Comparison of ENCODE assay signal across 26 cellular contexts in the genomic region with DNA sequence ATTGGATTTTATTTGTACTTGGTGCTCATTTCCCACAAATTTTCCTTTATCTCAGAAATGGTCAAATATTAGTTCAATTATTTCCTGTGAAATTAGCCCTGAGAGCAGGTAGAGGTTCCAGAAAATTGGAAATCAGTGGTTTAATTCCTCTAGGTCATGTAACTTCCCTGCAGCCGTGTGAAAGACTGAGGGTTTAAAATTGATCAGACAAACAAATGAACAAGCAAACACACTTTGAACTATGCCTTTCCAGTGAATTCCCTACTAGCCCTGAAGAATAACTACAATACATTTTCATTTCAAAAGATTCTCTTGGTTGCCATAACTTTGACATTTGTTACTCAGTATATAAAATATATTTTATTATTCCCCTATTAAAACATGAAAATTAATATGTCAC.
"Had no signal": no experiment of that assay in that cellular context is flagged by ENCODE, and none has a peak within 500 bp of the region (broad histone marks: within the 10 kb centered on the region; RNA-seq: fewer than 3 reads in every experiment).

No MANE protein-coding gene starts in this region.

- H3K9me3 Mint-ChIP-seq: dendritic cell treated with granulocyte-macrophage colony-stimulating factor and Interleukin-4, amounts not matched to agents 40 ng/mL and 50 ng/mL, for 4 days; effector memory CD8-positive, alpha-beta T cell had no signal

- H3K27ac ChIP-seq: brain microvascular endothelial cell, coronary artery, esophagus muscularis mucosa, gastroesophageal sphincter had no signal

- H3K4me1 ChIP-seq: esophagus muscularis mucosa, gastroesophageal sphincter had no signal

- ATAC-seq: activated CD4-positive, alpha-beta T cell treated with anti-CD3 and anti-CD28 coated beads for 36 hours; activated naive CD4-positive, alpha-beta T cell treated with anti-CD3 and anti-CD28 coated beads, Interleukin-2, amount 50 U/mL, for 72 hours; activated T-cell treated with anti-CD3 and anti-CD28 coated beads, Interleukin-2, amount 50 U/mL, for 72 hours; effector memory CD8-positive, alpha-beta T cell; gastroesophageal sphincter had no signal

- H3K4me3 Mint-ChIP-seq: activated CD4-positive, alpha-beta memory T cell treated with anti-CD3 and anti-CD28 coated beads, Interleukin-2, amount 10 ng/mL, durations not matched to agents 7 days and 5 days; activated CD4-positive, alpha-beta T cell treated with anti-CD3 and anti-CD28 coated beads for 36 hours; activated CD4-positive, alpha-beta T cell treated with anti-CD3 and anti-CD28 coated beads, Interleukin-2, amount 10 ng/mL, durations not matched to agents 7 days and 5 days; activated naive CD4-positive, alpha-beta T cell treated with anti-CD3 and anti-CD28 coated beads, Interleukin-2, amount 10 ng/mL, durations not matched to agents 7 days and 5 days; activated naive CD8-positive, alpha-beta T cell treated with anti-CD3 and anti-CD28 coated beads, Interleukin-2, amount 10 ng/mL, durations not matched to agents 7 days and 5 days; activated T-cell treated with anti-CD3 and anti-CD28 coated beads, Interleukin-2, amount 50 U/mL, for 24 hours; activated T-cell treated with anti-CD3 and anti-CD28 coated beads, Interleukin-2, amount 50 U/mL, for 72 hours; dendritic cell treated with granulocyte-macrophage colony-stimulating factor and Interleukin-4, amounts not matched to agents 40 ng/mL and 50 ng/mL, for 4 days; effector memory CD8-positive, alpha-beta T cell had no signal

- H3K36me3 Mint-ChIP-seq: activated naive CD4-positive, alpha-beta T cell treated with anti-CD3 and anti-CD28 coated beads, Interleukin-2, amount 10 ng/mL, durations not matched to agents 7 days and 5 days; activated naive CD4-positive, alpha-beta T cell treated with anti-CD3 and anti-CD28 coated beads, Interleukin-2, amount 50 U/mL, for 72 hours; activated naive CD8-positive, alpha-beta T cell treated with anti-CD3 and anti-CD28 coated beads, Interleukin-2, amount 10 ng/mL, durations not matched to agents 7 days and 5 days had no signal

- H3K27me3 Mint-ChIP-seq: activated CD4-positive, alpha-beta memory T cell treated with anti-CD3 and anti-CD28 coated beads, Interleukin-2, amount 10 ng/mL, durations not matched to agents 7 days and 5 days; activated CD4-positive, alpha-beta T cell treated with anti-CD3 and anti-CD28 coated beads for 36 hours; activated CD4-positive, alpha-beta T cell treated with anti-CD3 and anti-CD28 coated beads, Interleukin-2, amount 10 ng/mL, durations not matched to agents 7 days and 5 days; activated naive CD4-positive, alpha-beta T cell treated with anti-CD3 and anti-CD28 coated beads, Interleukin-2, amount 10 ng/mL, durations not matched to agents 7 days and 5 days; activated naive CD8-positive, alpha-beta T cell treated with anti-CD3 and anti-CD28 coated beads, Interleukin-2, amount 10 ng/mL, durations not matched to agents 7 days and 5 days; activated T-cell treated with anti-CD3 and anti-CD28 coated beads, Interleukin-2, amount 50 U/mL, for 24 hours; dendritic cell treated with granulocyte-macrophage colony-stimulating factor and Interleukin-4, amounts not matched to agents 40 ng/mL and 50 ng/mL, for 4 days; effector memory CD8-positive, alpha-beta T cell had no signal

- H3K27me3 ChIP-seq: brain microvascular endothelial cell, esophagus muscularis mucosa, gastroesophageal sphincter had no signal

- DNase-seq: activated CD4-positive, alpha-beta memory T cell treated with anti-CD3 and anti-CD28 coated beads, Interleukin-2, amount 10 ng/mL, durations not matched to agents 7 days and 5 days; activated CD4-positive, alpha-beta T cell treated with anti-CD3 and anti-CD28 coated beads for 36 hours; activated CD4-positive, alpha-beta T cell treated with anti-CD3 and anti-CD28 coated beads, Interleukin-2, amount 10 ng/mL, durations not matched to agents 7 days and 5 days; activated CD4-positive, alpha-beta T cell treated with anti-CD3 and anti-CD28 coated beads, Interleukin-2, amount 50 U/mL, for 4 hours; activated CD4-positive, CD25-positive, alpha-beta regulatory T cell; activated CD4-positive, CD25-positive, alpha-beta regulatory T cell treated with anti-CD3 and anti-CD28 coated beads, Interleukin-2, amount 50 U/mL, for 72 hours; activated CD8-positive, alpha-beta memory T cell treated with anti-CD3 and anti-CD28 coated beads, Interleukin-2, amount 50 U/mL, for 48 hours; activated gamma-delta T cell; activated naive CD4-positive, alpha-beta T cell; activated naive CD4-positive, alpha-beta T cell treated with anti-CD3 and anti-CD28 coated beads, Interleukin-2, amount 10 ng/mL, durations not matched to agents 7 days and 5 days; activated naive CD8-positive, alpha-beta T cell treated with anti-CD3 and anti-CD28 coated beads, Interleukin-2, amount 10 ng/mL, durations not matched to agents 7 days and 5 days; activated T-cell treated with anti-CD3 and anti-CD28 coated beads for 4 hours; activated T-cell treated with anti-CD3 and anti-CD28 coated beads, Interleukin-2, amount 50 U/mL, for 24 hours; activated T-cell treated with anti-CD3 and anti-CD28 coated beads, Interleukin-2, amount 50 U/mL, for 72 hours; anterior cingulate cortex; brain microvascular endothelial cell; effector CD4-positive, alpha-beta T cell; effector memory CD8-positive, alpha-beta T cell; erythroblast; foreskin melanocyte; T-helper 2 cell had no signal

- H3K4me1 Mint-ChIP-seq: activated CD4-positive, alpha-beta memory T cell treated with anti-CD3 and anti-CD28 coated beads, Interleukin-2, amount 10 ng/mL, durations not matched to agents 7 days and 5 days; activated CD4-positive, alpha-beta T cell treated with anti-CD3 and anti-CD28 coated beads for 36 hours; activated CD4-positive, alpha-beta T cell treated with anti-CD3 and anti-CD28 coated beads, Interleukin-2, amount 10 ng/mL, durations not matched to agents 7 days and 5 days; activated naive CD4-positive, alpha-beta T cell treated with anti-CD3 and anti-CD28 coated beads, Interleukin-2, amount 10 ng/mL, durations not matched to agents 7 days and 5 days; activated naive CD8-positive, alpha-beta T cell treated with anti-CD3 and anti-CD28 coated beads, Interleukin-2, amount 10 ng/mL, durations not matched to agents 7 days and 5 days had no signal

- H3K36me3 ChIP-seq: brain microvascular endothelial cell, esophagus muscularis mucosa, gastroesophageal sphincter had no signal

- H3K9me3 ChIP-seq: esophagus muscularis mucosa, gastroesophageal sphincter had no signal

- H3K27ac Mint-ChIP-seq: activated CD4-positive, alpha-beta memory T cell treated with anti-CD3 and anti-CD28 coated beads, Interleukin-2, amount 10 ng/mL, durations not matched to agents 7 days and 5 days; activated CD4-positive, alpha-beta T cell treated with anti-CD3 and anti-CD28 coated beads for 36 hours; activated CD4-positive, alpha-beta T cell treated with anti-CD3 and anti-CD28 coated beads, Interleukin-2, amount 10 ng/mL, durations not matched to agents 7 days and 5 days; activated naive CD4-positive, alpha-beta T cell treated with anti-CD3 and anti-CD28 coated beads, Interleukin-2, amount 10 ng/mL, durations not matched to agents 7 days and 5 days; activated naive CD4-positive, alpha-beta T cell treated with anti-CD3 and anti-CD28 coated beads, Interleukin-2, amount 50 U/mL, for 72 hours; activated naive CD8-positive, alpha-beta T cell treated with anti-CD3 and anti-CD28 coated beads, Interleukin-2, amount 10 ng/mL, durations not matched to agents 7 days and 5 days; activated T-cell treated with anti-CD3 and anti-CD28 coated beads, Interleukin-2, amount 50 U/mL, for 24 hours; activated T-cell treated with anti-CD3 and anti-CD28 coated beads, Interleukin-2, amount 50 U/mL, for 72 hours; dendritic cell treated with granulocyte-macrophage colony-stimulating factor and Interleukin-4, amounts not matched to agents 40 ng/mL and 50 ng/mL, for 4 days; effector memory CD8-positive, alpha-beta T cell had no signal

- H3K4me3 ChIP-seq: coronary artery, esophagus muscularis mucosa, gastroesophageal sphincter had no signal
